Comparison of ENCODE assay signal across 1 cellular context in the genomic region with DNA sequence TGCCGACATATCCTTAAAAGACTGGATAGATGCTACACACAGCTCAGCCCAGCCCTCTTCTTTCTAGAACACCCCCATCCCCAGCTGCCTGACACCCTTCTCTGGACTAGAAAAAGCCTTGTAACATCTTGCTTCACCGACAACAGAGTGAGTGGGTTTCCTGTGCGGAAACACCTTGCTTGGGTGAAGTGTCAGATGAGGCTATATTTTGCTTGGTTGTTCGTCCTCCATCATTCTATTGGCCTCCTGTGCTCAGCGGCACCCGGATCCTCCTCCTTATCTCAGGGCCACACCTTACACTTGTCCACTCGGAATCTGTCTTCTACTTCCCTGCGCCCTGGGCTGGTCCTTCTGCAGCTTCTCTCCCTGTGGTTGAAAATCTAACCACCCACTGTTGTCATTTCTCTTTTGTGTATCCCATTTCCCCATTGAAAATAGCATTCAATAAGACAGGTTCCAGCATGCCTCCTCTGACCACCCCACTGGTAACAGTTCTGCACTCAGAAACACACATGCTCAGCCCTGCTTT.
TF ChIP-seq lines count a peak whose summit lies in the region.

No MANE protein-coding gene starts in this region.

TF ChIP-seq in K562, 482 proteins besides CTCF, POLR2A, EP300 and RAD21 (continued from another document and continues in another):
- TF ChIP-seq, protein P1, sequence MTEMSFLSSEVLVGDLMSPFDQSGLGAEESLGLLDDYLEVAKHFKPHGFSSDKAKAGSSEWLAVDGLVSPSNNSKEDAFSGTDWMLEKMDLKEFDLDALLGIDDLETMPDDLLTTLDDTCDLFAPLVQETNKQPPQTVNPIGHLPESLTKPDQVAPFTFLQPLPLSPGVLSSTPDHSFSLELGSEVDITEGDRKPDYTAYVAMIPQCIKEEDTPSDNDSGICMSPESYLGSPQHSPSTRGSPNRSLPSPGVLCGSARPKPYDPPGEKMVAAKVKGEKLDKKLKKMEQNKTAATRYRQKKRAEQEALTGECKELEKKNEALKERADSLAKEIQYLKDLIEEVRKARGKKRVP (CRISPR knock-in tag; IDR thresholded peaks at IDR 0.05): no peak
- TF ChIP-seq, protein P2, sequence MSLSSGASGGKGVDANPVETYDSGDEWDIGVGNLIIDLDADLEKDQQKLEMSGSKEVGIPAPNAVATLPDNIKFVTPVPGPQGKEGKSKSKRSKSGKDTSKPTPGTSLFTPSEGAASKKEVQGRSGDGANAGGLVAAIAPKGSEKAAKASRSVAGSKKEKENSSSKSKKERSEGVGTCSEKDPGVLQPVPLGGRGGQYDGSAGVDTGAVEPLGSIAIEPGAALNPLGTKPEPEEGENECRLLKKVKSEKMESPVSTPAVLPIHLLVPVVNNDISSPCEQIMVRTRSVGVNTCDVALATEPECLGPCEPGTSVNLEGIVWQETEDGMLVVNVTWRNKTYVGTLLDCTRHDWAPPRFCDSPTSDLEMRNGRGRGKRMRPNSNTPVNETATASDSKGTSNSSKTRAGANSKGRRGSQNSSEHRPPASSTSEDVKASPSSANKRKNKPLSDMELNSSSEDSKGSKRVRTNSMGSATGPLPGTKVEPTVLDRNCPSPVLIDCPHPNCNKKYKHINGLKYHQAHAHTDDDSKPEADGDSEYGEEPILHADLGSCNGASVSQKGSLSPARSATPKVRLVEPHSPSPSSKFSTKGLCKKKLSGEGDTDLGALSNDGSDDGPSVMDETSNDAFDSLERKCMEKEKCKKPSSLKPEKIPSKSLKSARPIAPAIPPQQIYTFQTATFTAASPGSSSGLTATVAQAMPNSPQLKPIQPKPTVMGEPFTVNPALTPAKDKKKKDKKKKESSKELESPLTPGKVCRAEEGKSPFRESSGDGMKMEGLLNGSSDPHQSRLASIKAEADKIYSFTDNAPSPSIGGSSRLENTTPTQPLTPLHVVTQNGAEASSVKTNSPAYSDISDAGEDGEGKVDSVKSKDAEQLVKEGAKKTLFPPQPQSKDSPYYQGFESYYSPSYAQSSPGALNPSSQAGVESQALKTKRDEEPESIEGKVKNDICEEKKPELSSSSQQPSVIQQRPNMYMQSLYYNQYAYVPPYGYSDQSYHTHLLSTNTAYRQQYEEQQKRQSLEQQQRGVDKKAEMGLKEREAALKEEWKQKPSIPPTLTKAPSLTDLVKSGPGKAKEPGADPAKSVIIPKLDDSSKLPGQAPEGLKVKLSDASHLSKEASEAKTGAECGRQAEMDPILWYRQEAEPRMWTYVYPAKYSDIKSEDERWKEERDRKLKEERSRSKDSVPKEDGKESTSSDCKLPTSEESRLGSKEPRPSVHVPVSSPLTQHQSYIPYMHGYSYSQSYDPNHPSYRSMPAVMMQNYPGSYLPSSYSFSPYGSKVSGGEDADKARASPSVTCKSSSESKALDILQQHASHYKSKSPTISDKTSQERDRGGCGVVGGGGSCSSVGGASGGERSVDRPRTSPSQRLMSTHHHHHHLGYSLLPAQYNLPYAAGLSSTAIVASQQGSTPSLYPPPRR (CRISPR knock-in tag; IDR thresholded peaks at IDR 0.05; ENCODE audit: borderline replicate concordance): no peak
- no peak for TF ChIP-seq ZNF830 (CRISPR knock-in tag; IDR thresholded peaks at IDR 0.05)
- peak in 1 of 2 experiments; percentile 48; a peak in 1 of 4 replicates for TF ChIP-seq FOXA3 (CRISPR knock-in tag; conservative IDR thresholded peaks at IDR 0.05 in 1 of 2, IDR thresholded peaks at IDR 0.05 in 1 of 2)
- TF ChIP-seq ZC3H8 (IDR thresholded peaks at IDR 0.05): no peak
- TF ChIP-seq, protein P3, sequence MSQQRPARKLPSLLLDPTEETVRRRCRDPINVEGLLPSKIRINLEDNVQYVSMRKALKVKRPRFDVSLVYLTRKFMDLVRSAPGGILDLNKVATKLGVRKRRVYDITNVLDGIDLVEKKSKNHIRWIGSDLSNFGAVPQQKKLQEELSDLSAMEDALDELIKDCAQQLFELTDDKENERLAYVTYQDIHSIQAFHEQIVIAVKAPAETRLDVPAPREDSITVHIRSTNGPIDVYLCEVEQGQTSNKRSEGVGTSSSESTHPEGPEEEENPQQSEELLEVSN (IDR thresholded peaks at IDR 0.05; ENCODE audit: borderline replicate concordance in 1 of 2, extremely low read depth in 1 of 2, insufficient read depth in 1 of 2, insufficient read length in 1 of 2, low read depth in 1 of 2, low read length in 1 of 2, poor library complexity in 1 of 2, severe bottlenecking in 1 of 2): no peak
- TF ChIP-seq, protein P4, sequence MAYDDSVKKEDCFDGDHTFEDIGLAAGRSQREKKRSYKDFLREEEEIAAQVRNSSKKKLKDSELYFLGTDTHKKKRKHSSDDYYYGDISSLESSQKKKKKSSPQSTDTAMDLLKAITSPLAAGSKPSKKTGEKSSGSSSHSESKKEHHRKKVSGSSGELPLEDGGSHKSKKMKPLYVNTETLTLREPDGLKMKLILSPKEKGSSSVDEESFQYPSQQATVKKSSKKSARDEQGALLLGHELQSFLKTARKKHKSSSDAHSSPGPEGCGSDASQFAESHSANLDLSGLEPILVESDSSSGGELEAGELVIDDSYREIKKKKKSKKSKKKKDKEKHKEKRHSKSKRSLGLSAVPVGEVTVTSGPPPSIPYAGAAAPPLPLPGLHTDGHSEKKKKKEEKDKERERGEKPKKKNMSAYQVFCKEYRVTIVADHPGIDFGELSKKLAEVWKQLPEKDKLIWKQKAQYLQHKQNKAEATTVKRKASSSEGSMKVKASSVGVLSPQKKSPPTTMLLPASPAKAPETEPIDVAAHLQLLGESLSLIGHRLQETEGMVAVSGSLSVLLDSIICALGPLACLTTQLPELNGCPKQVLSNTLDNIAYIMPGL (CRISPR knock-in tag; IDR thresholded peaks at IDR 0.05): no peak
- no peak for TF ChIP-seq PYGO2 (tag; IDR thresholded peaks at IDR 0.05)
- TF ChIP-seq, protein P5, sequence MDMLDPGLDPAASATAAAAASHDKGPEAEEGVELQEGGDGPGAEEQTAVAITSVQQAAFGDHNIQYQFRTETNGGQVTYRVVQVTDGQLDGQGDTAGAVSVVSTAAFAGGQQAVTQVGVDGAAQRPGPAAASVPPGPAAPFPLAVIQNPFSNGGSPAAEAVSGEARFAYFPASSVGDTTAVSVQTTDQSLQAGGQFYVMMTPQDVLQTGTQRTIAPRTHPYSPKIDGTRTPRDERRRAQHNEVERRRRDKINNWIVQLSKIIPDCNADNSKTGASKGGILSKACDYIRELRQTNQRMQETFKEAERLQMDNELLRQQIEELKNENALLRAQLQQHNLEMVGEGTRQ (CRISPR knock-in tag; IDR thresholded peaks at IDR 0.05): no peak
- TF ChIP-seq ZNF384 (IDR thresholded peaks at IDR 0.05; ENCODE audit: low read depth, low read length): no peak
- TF ChIP-seq MCM2 (IDR thresholded peaks at IDR 0.05; ENCODE audit: low read depth): no peak
- TF ChIP-seq ZNF232 (CRISPR knock-in tag; IDR thresholded peaks at IDR 0.05): no peak
- TF ChIP-seq, protein P6, sequence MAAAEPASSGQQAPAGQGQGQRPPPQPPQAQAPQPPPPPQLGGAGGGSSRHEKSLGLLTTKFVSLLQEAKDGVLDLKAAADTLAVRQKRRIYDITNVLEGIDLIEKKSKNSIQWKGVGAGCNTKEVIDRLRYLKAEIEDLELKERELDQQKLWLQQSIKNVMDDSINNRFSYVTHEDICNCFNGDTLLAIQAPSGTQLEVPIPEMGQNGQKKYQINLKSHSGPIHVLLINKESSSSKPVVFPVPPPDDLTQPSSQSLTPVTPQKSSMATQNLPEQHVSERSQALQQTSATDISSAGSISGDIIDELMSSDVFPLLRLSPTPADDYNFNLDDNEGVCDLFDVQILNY (CRISPR knock-in tag; IDR thresholded peaks at IDR 0.05): no peak
- TF ChIP-seq ZBED1 (IDR thresholded peaks at IDR 0.05): no peak
- TF ChIP-seq POU5F1 (IDR thresholded peaks at IDR 0.05; ENCODE audit: borderline replicate concordance, low read depth, low read length, partially characterized antibody): no peak
- TF ChIP-seq, protein P7, sequence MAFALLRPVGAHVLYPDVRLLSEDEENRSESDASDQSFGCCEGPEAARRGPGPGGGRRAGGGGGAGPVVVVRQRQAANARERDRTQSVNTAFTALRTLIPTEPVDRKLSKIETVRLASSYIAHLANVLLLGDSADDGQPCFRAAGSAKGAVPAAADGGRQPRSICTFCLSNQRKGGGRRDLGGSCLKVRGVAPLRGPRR (CRISPR knock-in tag; IDR thresholded peaks at IDR 0.05): no peak
- no peak for TF ChIP-seq ZNF41 (CRISPR knock-in tag; conservative IDR thresholded peaks at IDR 0.05)
- peak; percentile 71 for TF ChIP-seq NCOR1 (IDR thresholded peaks at IDR 0.05)
- no peak for TF ChIP-seq TEAD1 (CRISPR knock-in tag; IDR thresholded peaks at IDR 0.05)
- TF ChIP-seq NFIC (IDR thresholded peaks at IDR 0.05): peak; percentile 56
- TF ChIP-seq HMGN3 (IDR thresholded peaks at IDR 0.05; ENCODE audit: borderline replicate concordance, extremely low read depth, insufficient read length, low read depth, low read length): no peak
- TF ChIP-seq, protein P8, sequence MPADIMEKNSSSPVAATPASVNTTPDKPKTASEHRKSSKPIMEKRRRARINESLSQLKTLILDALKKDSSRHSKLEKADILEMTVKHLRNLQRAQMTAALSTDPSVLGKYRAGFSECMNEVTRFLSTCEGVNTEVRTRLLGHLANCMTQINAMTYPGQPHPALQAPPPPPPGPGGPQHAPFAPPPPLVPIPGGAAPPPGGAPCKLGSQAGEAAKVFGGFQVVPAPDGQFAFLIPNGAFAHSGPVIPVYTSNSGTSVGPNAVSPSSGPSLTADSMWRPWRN (IDR thresholded peaks at IDR 0.05; ENCODE audit: low read depth): no peak
- TF ChIP-seq SMARCB1 (IDR thresholded peaks at IDR 0.05; ENCODE audit: insufficient read length, low read depth): no peak
- TF ChIP-seq CTBP1 (IDR thresholded peaks at IDR 0.05; ENCODE audit: borderline replicate concordance): peak; percentile 100
- no peak for TF ChIP-seq PURB (CRISPR knock-in tag; IDR thresholded peaks at IDR 0.05; ENCODE audit: low read depth)
- no peak for TF ChIP-seq MTF1 (CRISPR knock-in tag; IDR thresholded peaks at IDR 0.05; ENCODE audit: borderline replicate concordance)
- TF ChIP-seq TARDBP (IDR thresholded peaks at IDR 0.05): no peak
- no peak for TF ChIP-seq RBM25 (IDR thresholded peaks at IDR 0.05; ENCODE audit: low read depth, low read length, severe bottlenecking)
- no peak for TF ChIP-seq HDAC6 (IDR thresholded peaks at IDR 0.05; ENCODE audit: low read depth, low read length)
- TF ChIP-seq TAF9B (IDR thresholded peaks at IDR 0.05; ENCODE audit: partially characterized antibody): no peak
- peak; percentile 51; the same call in 1 of the 2 replicates for TF ChIP-seq KLF16 (IDR thresholded peaks at IDR 0.05)
- TF ChIP-seq, protein P9, sequence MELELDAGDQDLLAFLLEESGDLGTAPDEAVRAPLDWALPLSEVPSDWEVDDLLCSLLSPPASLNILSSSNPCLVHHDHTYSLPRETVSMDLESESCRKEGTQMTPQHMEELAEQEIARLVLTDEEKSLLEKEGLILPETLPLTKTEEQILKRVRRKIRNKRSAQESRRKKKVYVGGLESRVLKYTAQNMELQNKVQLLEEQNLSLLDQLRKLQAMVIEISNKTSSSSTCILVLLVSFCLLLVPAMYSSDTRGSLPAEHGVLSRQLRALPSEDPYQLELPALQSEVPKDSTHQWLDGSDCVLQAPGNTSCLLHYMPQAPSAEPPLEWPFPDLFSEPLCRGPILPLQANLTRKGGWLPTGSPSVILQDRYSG (tag; conservative IDR thresholded peaks at IDR 0.05; ENCODE audit: low read depth): no peak
- TF ChIP-seq HOXB6 (CRISPR knock-in tag; IDR thresholded peaks at IDR 0.05; ENCODE audit: borderline replicate concordance): no peak
- peak; percentile 58; the same call in 1 of the 2 replicates for TF ChIP-seq SMARCC2 (IDR thresholded peaks at IDR 0.05; ENCODE audit: low read depth)
- no peak for TF ChIP-seq DMBX1 (CRISPR knock-in tag; IDR thresholded peaks at IDR 0.05; ENCODE audit: borderline replicate concordance)
- no peak for TF ChIP-seq HMG20A (CRISPR knock-in tag; conservative IDR thresholded peaks at IDR 0.05)
- no peak for TF ChIP-seq PPARD (CRISPR knock-in tag; IDR thresholded peaks at IDR 0.05)
- TF ChIP-seq ZNF197 (CRISPR knock-in tag; IDR thresholded peaks at IDR 0.05; ENCODE audit: low read depth): no peak
- no peak for TF ChIP-seq NFATC3 (IDR thresholded peaks at IDR 0.05)
- TF ChIP-seq RBM17 (IDR thresholded peaks at IDR 0.05; ENCODE audit: borderline replicate concordance, low read depth, low read length): no peak
- TF ChIP-seq, protein P10, sequence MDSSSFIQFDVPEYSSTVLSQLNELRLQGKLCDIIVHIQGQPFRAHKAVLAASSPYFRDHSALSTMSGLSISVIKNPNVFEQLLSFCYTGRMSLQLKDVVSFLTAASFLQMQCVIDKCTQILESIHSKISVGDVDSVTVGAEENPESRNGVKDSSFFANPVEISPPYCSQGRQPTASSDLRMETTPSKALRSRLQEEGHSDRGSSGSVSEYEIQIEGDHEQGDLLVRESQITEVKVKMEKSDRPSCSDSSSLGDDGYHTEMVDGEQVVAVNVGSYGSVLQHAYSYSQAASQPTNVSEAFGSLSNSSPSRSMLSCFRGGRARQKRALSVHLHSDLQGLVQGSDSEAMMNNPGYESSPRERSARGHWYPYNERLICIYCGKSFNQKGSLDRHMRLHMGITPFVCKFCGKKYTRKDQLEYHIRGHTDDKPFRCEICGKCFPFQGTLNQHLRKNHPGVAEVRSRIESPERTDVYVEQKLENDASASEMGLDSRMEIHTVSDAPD (CRISPR knock-in tag; IDR thresholded peaks at IDR 0.05): no peak
- no peak for TF ChIP-seq ZNF699 (CRISPR knock-in tag; IDR thresholded peaks at IDR 0.05; ENCODE audit: insufficient replicate concordance)
- TF ChIP-seq, protein P11, sequence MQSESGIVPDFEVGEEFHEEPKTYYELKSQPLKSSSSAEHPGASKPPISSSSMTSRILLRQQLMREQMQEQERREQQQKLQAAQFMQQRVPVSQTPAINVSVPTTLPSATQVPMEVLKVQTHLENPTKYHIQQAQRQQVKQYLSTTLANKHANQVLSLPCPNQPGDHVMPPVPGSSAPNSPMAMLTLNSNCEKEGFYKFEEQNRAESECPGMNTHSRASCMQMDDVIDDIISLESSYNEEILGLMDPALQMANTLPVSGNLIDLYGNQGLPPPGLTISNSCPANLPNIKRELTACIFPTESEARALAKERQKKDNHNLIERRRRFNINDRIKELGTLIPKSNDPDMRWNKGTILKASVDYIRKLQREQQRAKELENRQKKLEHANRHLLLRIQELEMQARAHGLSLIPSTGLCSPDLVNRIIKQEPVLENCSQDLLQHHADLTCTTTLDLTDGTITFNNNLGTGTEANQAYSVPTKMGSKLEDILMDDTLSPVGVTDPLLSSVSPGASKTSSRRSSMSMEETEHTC (IDR thresholded peaks at IDR 0.05): no peak
- TF ChIP-seq ZNF184 (CRISPR knock-in tag; IDR thresholded peaks at IDR 0.05): no peak
- no peak for TF ChIP-seq SUPT5H (IDR thresholded peaks at IDR 0.05)
- TF ChIP-seq, protein P12, sequence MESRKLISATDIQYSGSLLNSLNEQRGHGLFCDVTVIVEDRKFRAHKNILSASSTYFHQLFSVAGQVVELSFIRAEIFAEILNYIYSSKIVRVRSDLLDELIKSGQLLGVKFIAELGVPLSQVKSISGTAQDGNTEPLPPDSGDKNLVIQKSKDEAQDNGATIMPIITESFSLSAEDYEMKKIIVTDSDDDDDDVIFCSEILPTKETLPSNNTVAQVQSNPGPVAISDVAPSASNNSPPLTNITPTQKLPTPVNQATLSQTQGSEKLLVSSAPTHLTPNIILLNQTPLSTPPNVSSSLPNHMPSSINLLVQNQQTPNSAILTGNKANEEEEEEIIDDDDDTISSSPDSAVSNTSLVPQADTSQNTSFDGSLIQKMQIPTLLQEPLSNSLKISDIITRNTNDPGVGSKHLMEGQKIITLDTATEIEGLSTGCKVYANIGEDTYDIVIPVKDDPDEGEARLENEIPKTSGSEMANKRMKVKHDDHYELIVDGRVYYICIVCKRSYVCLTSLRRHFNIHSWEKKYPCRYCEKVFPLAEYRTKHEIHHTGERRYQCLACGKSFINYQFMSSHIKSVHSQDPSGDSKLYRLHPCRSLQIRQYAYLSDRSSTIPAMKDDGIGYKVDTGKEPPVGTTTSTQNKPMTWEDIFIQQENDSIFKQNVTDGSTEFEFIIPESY (CRISPR knock-in tag; IDR thresholded peaks at IDR 0.05): no peak
